24 cellular contexts compared by ENCODE assay signal in genomic region chr5:159123189-159123588, GRCh38. TPM values are rescaled to one million over a fixed set of nuclear protein-coding genes. Genes with fewer than 3 reads are reported as not detected.
"Had no signal": no experiment of that assay in that cellular context is flagged by ENCODE, and none has a peak within 500 bp of the region (broad histone marks: within the 10 kb centered on the region; RNA-seq: fewer than 3 reads in every experiment).

No MANE protein-coding gene starts in this region.

- H3K27ac ChIP-seq: colonic mucosa, epithelial cell of prostate, esophagus squamous epithelium, gastrocnemius medialis, heart right ventricle, left lung, lower lobe of right lung had no signal

- H3K36me3 ChIP-seq: colonic mucosa, esophagus squamous epithelium, gastrocnemius medialis, heart right ventricle, left lung, lower lobe of right lung had no signal

- H3K4me3 ChIP-seq: colonic mucosa, esophagus squamous epithelium, gastrocnemius medialis, heart right ventricle, left lung, lower lobe of right lung, mucosa of descending colon had no signal

- DNase-seq: colonic mucosa; cortex of kidney; effector CD8-positive, alpha-beta T cell; effector memory CD8-positive, alpha-beta T cell; endodermal cell; erythroblast; esophagus squamous epithelium; foreskin fibroblast; foreskin melanocyte; gastrocnemius medialis; glutamatergic neuron; head of caudate nucleus; heart right ventricle; hippocampal formation; left cardiac atrium; left lung; left ventricle myocardium superior; lower lobe of right lung; mesenchymal stem cell; mucosa of descending colon; naive thymus-derived CD4-positive, alpha-beta T cell had no signal

- ATAC-seq: effector memory CD8-positive, alpha-beta T cell; esophagus mucosa; gastrocnemius medialis; heart right ventricle; left cardiac atrium; left lung; left ventricle myocardium superior; lower lobe of right lung; mucosa of descending colon; naive thymus-derived CD4-positive, alpha-beta T cell had no signal

- H3K27me3 ChIP-seq: colonic mucosa, gastrocnemius medialis, heart right ventricle, left lung had no signal

- H3K9me3 ChIP-seq: colonic mucosa, esophagus squamous epithelium, gastrocnemius medialis, left lung, lower lobe of right lung, mucosa of descending colon had no signal

- H3K4me1 ChIP-seq: colonic mucosa, esophagus squamous epithelium, gastrocnemius medialis, left lung, lower lobe of right lung had no signal

RNA-seq across cellular contexts. Expression of gene EBF1, which starts 23.5 kb away (rescaled TPM):
- polyA plus RNA-seq: keratinocyte; naive thymus-derived CD4-positive, alpha-beta T cell had no signal
